ENCODE assay signal across 1 cellular context in genomic region chr2:219104107-219105050, GRCh38.
TF ChIP-seq lines count a peak whose summit lies in the region.

No MANE protein-coding gene starts in this region.

TF ChIP-seq in H1, 55 proteins besides CTCF, POLR2A, EP300 and RAD21:
- TF ChIP-seq CHD1 (IDR thresholded peaks at IDR 0.05; ENCODE audit: low read depth, low read length) (no peak), GABPA (IDR thresholded peaks at IDR 0.05; ENCODE audit: borderline replicate concordance, insufficient read depth, low read length) (peak; percentile 51; the same call in 1 of the 2 replicates), SIN3A (conservative IDR thresholded peaks at IDR 0.05 in 1 of 2, IDR thresholded peaks at IDR 0.05 in 1 of 2; ENCODE audit: low read depth in 1 of 2, low read length in 2 of 2) (0 out of 4 replicates have a peak, but pooled peaks of 1 of the 2 experiments have one; percentile 45), ATF2 (IDR thresholded peaks at IDR 0.05; ENCODE audit: low read length) (no peak), HDAC2 (IDR thresholded peaks at IDR 0.05; ENCODE audit: borderline replicate concordance in 1 of 2, low read depth in 2 of 2, low read length in 2 of 2) (no peak), GTF2F1 (IDR thresholded peaks at IDR 0.05; ENCODE audit: borderline replicate concordance, low read depth, low read length) (no peak), KDM1A (IDR thresholded peaks at IDR 0.05; ENCODE audit: borderline replicate concordance, low read length) (0 out of 2 replicates have a peak, but pooled peaks have one; percentile 29), YY1 (IDR thresholded peaks at IDR 0.05; ENCODE audit: low read depth, low read length) (peak; percentile 84), CHD2 (IDR thresholded peaks at IDR 0.05; ENCODE audit: low read length) (no peak), SAP30 (IDR thresholded peaks at IDR 0.05; ENCODE audit: insufficient read depth, insufficient replicate concordance, low read length) (no peak), JUN (IDR thresholded peaks at IDR 0.05; ENCODE audit: low read depth, low read length) (no peak), FOSL1 (IDR thresholded peaks at IDR 0.05; ENCODE audit: insufficient read depth, low read depth, low read length) (no peak), TEAD4 (IDR thresholded peaks at IDR 0.05; ENCODE audit: low read depth, low read length) (0 out of 2 replicates have a peak, but pooled peaks have one; percentile 15)
